Comparison of ENCODE assay signal across 16 cellular contexts in the genomic region with DNA sequence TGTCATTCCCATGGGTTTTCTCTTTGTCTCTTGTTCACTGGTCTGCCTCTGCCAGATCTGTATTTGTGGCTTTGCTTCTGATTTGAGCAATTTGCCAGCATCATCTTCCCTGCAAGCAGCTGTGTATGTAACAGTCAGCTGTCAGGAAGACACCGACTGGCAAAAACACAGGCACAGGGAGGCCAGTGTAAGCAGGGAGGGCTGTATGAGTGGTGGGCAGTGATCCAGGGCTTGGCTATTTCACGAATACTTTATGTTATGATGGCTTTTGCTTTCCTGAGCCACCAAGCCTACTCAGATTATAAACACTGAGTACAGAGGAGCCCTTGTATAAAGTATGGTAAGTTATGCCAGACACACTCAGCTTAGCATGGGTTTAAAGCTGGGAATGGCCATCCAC. TPM values are rescaled to one million over a fixed set of nuclear protein-coding genes. Genes with fewer than 3 reads are reported as not detected.
DNase-seq lines count a peak whose midpoint lies in the region; ATAC-seq lines count a peak whose summit lies in the region.
"Had no signal": no experiment of that assay in that cellular context is flagged by ENCODE, and none has a peak within 500 bp of the region (broad histone marks: within the 10 kb centered on the region; RNA-seq: fewer than 3 reads in every experiment).

No MANE protein-coding gene starts in this region.

- peak; percentile 27 for DNase-seq in activated CD8-positive, alpha-beta memory T cell treated with anti-CD3 and anti-CD28 coated beads, Interleukin-2, amount 10 ng/mL, durations not matched to agents 7 days and 5 days
- DNase-seq in activated CD8-positive, alpha-beta memory T cell treated with anti-CD3 and anti-CD28 coated beads for 24 hours: no peak
- DNase-seq in hypothalamus (lab: John Stamatoyannopoulos, UW): peak in 29 of 51 donors; percentile 2 to 59 (median 20)
- DNase-seq in nucleus accumbens (lab: John Stamatoyannopoulos, UW): peak in 41 of 56 donors; percentile 3 to 70 (median 29)
- no peak for DNase-seq in NCI-H2171 treated with DMSO at 0.1 percent for 48 hours (lab: John Stamatoyannopoulos, UW)
- no peak for DNase-seq in H7
- DNase-seq in activated CD4-positive, alpha-beta T cell treated with anti-CD3 and anti-CD28 coated beads, Interleukin-2, amount 10 ng/mL, durations not matched to agents 7 days and 5 days: no peak
- DNase-seq: DMS153, HCEC 1CT, MV-4-11, NCI-H1417 treated with DMSO at 0.1 percent for 48 hours, NCI-H2029 treated with DMSO at 0.1 percent for 48 hours, NCI-H2227 treated with DMSO at 0.1 percent for 48 hours, NCI-H526 had no signal

- ATAC-seq in activated CD8-positive, alpha-beta memory T cell treated with anti-CD3 and anti-CD28 coated beads, Interleukin-2, amount 10 ng/mL, durations not matched to agents 7 days and 5 days: no peak
- no peak for ATAC-seq in GM19455 (IDR thresholded peaks at IDR 0.05; ENCODE audit: unreplicated experiment)

- no peaks in the 10 kb centered on the region for H3K27me3 Mint-ChIP-seq in activated CD8-positive, alpha-beta memory T cell treated with anti-CD3 and anti-CD28 coated beads, Interleukin-2, amount 10 ng/mL, durations not matched to agents 7 days and 5 days
- no peaks in the 10 kb centered on the region for H3K27me3 Mint-ChIP-seq in activated CD4-positive, alpha-beta T cell treated with anti-CD3 and anti-CD28 coated beads, Interleukin-2, amount 10 ng/mL, durations not matched to agents 7 days and 5 days

- H3K27ac Mint-ChIP-seq in activated CD8-positive, alpha-beta memory T cell treated with anti-CD3 and anti-CD28 coated beads, Interleukin-2, amount 10 ng/mL, durations not matched to agents 7 days and 5 days: no peak overlapping the region
- no peak overlapping the region for H3K27ac Mint-ChIP-seq in activated CD4-positive, alpha-beta T cell treated with anti-CD3 and anti-CD28 coated beads, Interleukin-2, amount 10 ng/mL, durations not matched to agents 7 days and 5 days

- H3K4me3 Mint-ChIP-seq in activated CD8-positive, alpha-beta memory T cell treated with anti-CD3 and anti-CD28 coated beads, Interleukin-2, amount 10 ng/mL, durations not matched to agents 7 days and 5 days: no peak overlapping the region
- H3K4me3 Mint-ChIP-seq in activated CD4-positive, alpha-beta T cell treated with anti-CD3 and anti-CD28 coated beads, Interleukin-2, amount 10 ng/mL, durations not matched to agents 7 days and 5 days: no peak overlapping the region

- POLR2A ChIA-PET in activated CD4-positive, alpha-beta T cell treated with anti-CD3 and anti-CD28 coated beads, Interleukin-2, amount 10 ng/mL, durations not matched to agents 7 days and 5 days (lab: Charles Lee): no interaction called here

- H3K36me3 ChIP-seq in H7 (replicated peaks; ENCODE audit: control insufficient read depth, insufficient read depth, low read length): peaks cover 2% of the 10 kb centered on the region

- CTCF ChIA-PET in activated CD8-positive, alpha-beta memory T cell treated with anti-CD3 and anti-CD28 coated beads, Interleukin-2, amount 10 ng/mL, durations not matched to agents 7 days and 5 days (lab: Charles Lee): interaction anchor here (1.1 kb wide), 1 partner anchor 176 kb away, joined by 3 read pairs; no protein-coding TSS in a partner anchor
- CTCF ChIA-PET in activated CD4-positive, alpha-beta T cell treated with anti-CD3 and anti-CD28 coated beads, Interleukin-2, amount 10 ng/mL, durations not matched to agents 7 days and 5 days (lab: Charles Lee): interaction anchor here (0.6 to 1.1 kb wide), 3 partner anchors 10 to 1299 kb away, joined by 3 read pairs; a partner anchor contains a TSS

- H3K9me3 Mint-ChIP-seq in activated CD8-positive, alpha-beta memory T cell treated with anti-CD3 and anti-CD28 coated beads, Interleukin-2, amount 10 ng/mL, durations not matched to agents 7 days and 5 days (ENCODE audit: low read depth): no peaks in the 10 kb centered on the region
- no peaks in the 10 kb centered on the region for H3K9me3 Mint-ChIP-seq in activated CD4-positive, alpha-beta T cell treated with anti-CD3 and anti-CD28 coated beads, Interleukin-2, amount 10 ng/mL, durations not matched to agents 7 days and 5 days

- H3K4me3 ChIP-seq in H7 (ENCODE audit: insufficient read depth, low read depth, low read length): no peak overlapping the region
- H3K4me3 ChIP-seq: BLaER1 had no signal

- H3K27me3 ChIP-seq in H7 (ENCODE audit: control insufficient read depth, insufficient read depth, low read length): no peaks in the 10 kb centered on the region
- H3K27me3 ChIP-seq: BLaER1 had no signal

- peaks cover 19% of the 10 kb centered on the region for H3K36me3 Mint-ChIP-seq in activated CD8-positive, alpha-beta memory T cell treated with anti-CD3 and anti-CD28 coated beads, Interleukin-2, amount 10 ng/mL, durations not matched to agents 7 days and 5 days
- peaks cover 28% of the 10 kb centered on the region for H3K36me3 Mint-ChIP-seq in activated CD4-positive, alpha-beta T cell treated with anti-CD3 and anti-CD28 coated beads, Interleukin-2, amount 10 ng/mL, durations not matched to agents 7 days and 5 days (ENCODE audit: low read depth)

- peaks cover 7% of the 10 kb centered on the region for H3K4me1 Mint-ChIP-seq in activated CD8-positive, alpha-beta memory T cell treated with anti-CD3 and anti-CD28 coated beads, Interleukin-2, amount 10 ng/mL, durations not matched to agents 7 days and 5 days
- H3K4me1 Mint-ChIP-seq in activated CD4-positive, alpha-beta T cell treated with anti-CD3 and anti-CD28 coated beads, Interleukin-2, amount 10 ng/mL, durations not matched to agents 7 days and 5 days: peaks cover 5% of the 10 kb centered on the region

RNA-seq across cellular contexts. Expression of a gene that starts 11.6 kb away (rescaled TPM):
- 10 to 100 TPM; 14.5 to 16.3 TPM for total RNA-seq in activated CD8-positive, alpha-beta memory T cell treated with anti-CD3 and anti-CD28 coated beads, Interleukin-2, amount 10 ng/mL, durations not matched to agents 7 days and 5 days
- 21.1 and 25.6 TPM in 2 replicates for total RNA-seq in H7 (2014; rRNA removed; shearing (Covaris generic))
- 10 to 100 TPM; 14.9 to 15.4 TPM for total RNA-seq in activated CD4-positive, alpha-beta T cell treated with anti-CD3 and anti-CD28 coated beads, Interleukin-2, amount 10 ng/mL, durations not matched to agents 7 days and 5 days

Comparison
In these comparisons a context has a peak if more than half of its experiments do, and no peak if none do; other contexts are left out.
1. DNase-seq: peak in activated CD8-positive, alpha-beta memory T cell treated with anti-CD3 and anti-CD28 coated beads, Interleukin-2, amount 10 ng/mL, durations not matched to agents 7 days and 5 days (single experiment), hypothalamus (29 of 51) and nucleus accumbens (41 of 56); none in activated CD8-positive, alpha-beta memory T cell treated with anti-CD3 and anti-CD28 coated beads for 24 hours (single experiment), NCI-H2171 treated with DMSO at 0.1 percent for 48 hours (single experiment), H7 (single experiment) and activated CD4-positive, alpha-beta T cell treated with anti-CD3 and anti-CD28 coated beads, Interleukin-2, amount 10 ng/mL, durations not matched to agents 7 days and 5 days (single experiment).